Comparison of ENCODE assay signal across 19 cellular contexts in genomic region chr11:32033491-32033890, GRCh38.
"Had no signal": no experiment of that assay in that cellular context is flagged by ENCODE, and none has a peak within 500 bp of the region (broad histone marks: within the 10 kb centered on the region; RNA-seq: fewer than 3 reads in every experiment).

No MANE protein-coding gene starts in this region.

- H3K27ac ChIP-seq: esophagus muscularis mucosa, gastrocnemius medialis, left lung, neural progenitor cell, prostate gland, right atrium auricular region, tibial artery had no signal

- DNase-seq: activated CD4-positive, alpha-beta T cell treated with anti-CD3 and anti-CD28 coated beads, Interleukin-2, amount 10 ng/mL, durations not matched to agents 7 days and 5 days; activated CD8-positive, alpha-beta T cell treated with anti-CD3 and anti-CD28 coated beads, Interleukin-2, amount 10 ng/mL, durations not matched to agents 7 days and 5 days; activated naive CD4-positive, alpha-beta T cell treated with anti-CD3 and anti-CD28 coated beads for 36 hours; activated T-cell treated with anti-CD3 and anti-CD28 coated beads, Interleukin-2, amount 50 U/mL, for 4 hours; anterior cingulate cortex; cerebellar nuclear complex; effector memory CD4-positive, alpha-beta T cell; gastrocnemius medialis; head of caudate nucleus; left lung; midbrain; stimulated activated naive CD8-positive, alpha-beta T cell treated with anti-CD3 and anti-CD28 coated beads, Interleukin-15, Interleukin-2, amounts not matched to agents 100 U/mL and 50 U/mL, for 24 hours; substantia nigra; T1000; tibial artery had no signal

- ATAC-seq: activated CD8-positive, alpha-beta T cell treated with anti-CD3 and anti-CD28 coated beads, Interleukin-2, amount 10 ng/mL, durations not matched to agents 7 days and 5 days; activated T-cell treated with anti-CD3 and anti-CD28 coated beads, Interleukin-2, amount 50 U/mL, for 4 hours; gastrocnemius medialis; stimulated activated naive CD8-positive, alpha-beta T cell treated with anti-CD3 and anti-CD28 coated beads, Interleukin-15, Interleukin-2, amounts not matched to agents 100 U/mL and 50 U/mL, for 24 hours had no signal

- H2AFZ ChIP-seq: neural progenitor cell had no signal

- H3K36me3 ChIP-seq: esophagus muscularis mucosa, gastrocnemius medialis, left lung, neural progenitor cell, prostate gland, right atrium auricular region, tibial artery had no signal

- H3K27me3 ChIP-seq: neural progenitor cell, right atrium auricular region had no signal

- H3K9me3 ChIP-seq: esophagus muscularis mucosa, gastrocnemius medialis, left lung, prostate gland, right atrium auricular region, tibial artery had no signal

- H3K4me2 ChIP-seq: neural progenitor cell had no signal

- H3K9ac ChIP-seq: neural progenitor cell had no signal

- H3K4me3 ChIP-seq: esophagus muscularis mucosa, gastrocnemius medialis, left lung, neural progenitor cell, prostate gland, right atrium auricular region, tibial artery had no signal

- H3K4me1 ChIP-seq: esophagus muscularis mucosa, gastrocnemius medialis, left lung, neural progenitor cell, prostate gland, right atrium auricular region, tibial artery had no signal
